Comparison of ENCODE assay signal across 25 cellular contexts in genomic region chr3:52784931-52785590, GRCh38. TPM values are rescaled to one million over a fixed set of nuclear protein-coding genes. Genes with fewer than 3 reads are reported as not detected.
A peak's percentile ranks its signal among the peaks of the same experiment; 100 is the strongest.
DNase-seq lines count a peak whose midpoint lies in the region; ATAC-seq, FAIRE-seq and TF ChIP-seq lines count a peak whose summit lies in the region.
"Had no signal": no experiment of that assay in that cellular context is flagged by ENCODE, and none has a peak within 500 bp of the region (broad histone marks: within the 10 kb centered on the region; RNA-seq: fewer than 3 reads in every experiment).

No MANE protein-coding gene starts in this region.

- H3K9me3 ChIP-seq in HEK293 (ENCODE audit: control insufficient read depth, insufficient read depth, low read depth, low read length), result no peaks in the 10 kb centered on the region
- H3K9me3 ChIP-seq in kidney (ENCODE audit: control insufficient read depth in 1 of 2, low read length in 2 of 2), result no peaks in the 10 kb centered on the region
- H3K9me3 ChIP-seq: BLaER1, Caco-2, SK-N-SH had no signal

- H3K4me3 ChIP-seq in HEK293 (ENCODE audit: low read depth, low read length) (no peak overlapping the region), kidney (ENCODE audit: low read length in 2 of 2) (no peak overlapping the region)
- H3K4me3 ChIP-seq: BLaER1, PC-9 had no signal

- H3K36me3 ChIP-seq in HEK293 (ENCODE audit: control insufficient read depth in 2 of 2, insufficient read depth in 1 of 2, low read length in 2 of 2), result no peaks in the 10 kb centered on the region
- H3K36me3 ChIP-seq in kidney (ENCODE audit: control insufficient read depth in 1 of 2, insufficient read depth in 2 of 2, low read length in 2 of 2), result no peaks in the 10 kb centered on the region
- H3K36me3 ChIP-seq: BLaER1 had no signal

- no peak for ATAC-seq in sciatic nerve
- ATAC-seq in HG02588 (IDR thresholded peaks at IDR 0.05; ENCODE audit: unreplicated experiment), result no peak
- ATAC-seq in GM18502 (IDR thresholded peaks at IDR 0.05; ENCODE audit: poor library complexity, unreplicated experiment), result no peak

- FAIRE-seq in kidney (lab: Jason Lieb, UNC), result no peak

- DNase-seq in CD14-positive monocyte (ENCODE audit: low spot score) (peak; percentile 30), kidney (peak; percentile 51), sciatic nerve (ENCODE audit: low spot score) (peak; percentile 42), MV-4-11 (lab: John Stamatoyannopoulos, UW) (no peak), AG20443 (ENCODE audit: low spot score) (no peak)
- DNase-seq: Caco-2; CD4-positive, alpha-beta memory T cell; DMS 273 treated with DMSO at 0.1 percent for 48 hours; DMS79 treated with DMSO at 0.1 percent for 48 hours; NCI-H1105 treated with DMSO at 0.1 percent for 48 hours; NCI-H2029 treated with DMSO at 0.1 percent for 48 hours; NCI-H226; NCI-H510A treated with DMSO at 0.1 percent for 48 hours; NCI-H748 treated with DMSO at 0.1 percent for 48 hours; PC-9; RPMI8226; SIG-M5; SK-N-SH had no signal

- no peak overlapping the region for H3K9ac ChIP-seq in kidney (ENCODE audit: low read length in 2 of 2)
- H3K9ac ChIP-seq: BLaER1, KMS-11, SK-N-SH had no signal

- POLR2A ChIA-PET in HEK293 (lab: Yijun Ruan, JAX), result no interaction called here

- intact Hi-C loops in CD14-positive monocyte (cut with micrococcal nuclease), result loop anchor here in 1 of 2 donors (5.0 kb wide), 1 partner anchor 38 kb away; no protein-coding TSS in a partner anchor
- intact Hi-C loops in kidney (cut with DNase I), result no loop called here
- intact Hi-C loops in sciatic nerve (cut with DNase I), result no loop called here

- TF ChIP-seq CTCF in CD14-positive monocyte (IDR thresholded peaks at IDR 0.05) (no peak), HEK293 (tag by site-specific recombination; IDR thresholded peaks at IDR 0.05) (no peak), kidney (IDR thresholded peaks at IDR 0.05; ENCODE audit: borderline replicate concordance, extremely low read depth, insufficient read depth) (no peak)

- H3K4me1 ChIP-seq in HEK293 (ENCODE audit: control insufficient read depth, insufficient read depth, low read length) (no peaks in the 10 kb centered on the region), kidney (ENCODE audit: control insufficient read depth in 1 of 2, insufficient read depth in 1 of 2, low read depth in 1 of 2, low read length in 2 of 2) (no peaks in the 10 kb centered on the region)
- H3K4me1 ChIP-seq: Caco-2 had no signal

- H3K4me1 Mint-ChIP-seq in CD14-positive monocyte, result peaks cover 23% of the 10 kb centered on the region
- H3K4me1 Mint-ChIP-seq: CD4-positive, alpha-beta memory T cell had no signal

- H3K9me3 Mint-ChIP-seq in CD14-positive monocyte, result peaks cover 0 to 2% (median 0%) of the 10 kb centered on the region in 7 donors
- H3K9me3 Mint-ChIP-seq: CD4-positive, alpha-beta memory T cell had no signal

- H3K4me3 Mint-ChIP-seq in CD14-positive monocyte, result no peak overlapping the region
- H3K4me3 Mint-ChIP-seq: CD4-positive, alpha-beta memory T cell had no signal

- H3K36me3 Mint-ChIP-seq in CD14-positive monocyte, result no peaks in the 10 kb centered on the region
- H3K36me3 Mint-ChIP-seq: CD4-positive, alpha-beta memory T cell had no signal

- H3K27ac ChIP-seq in HEK293 (ENCODE audit: extremely low read depth, low read depth, low read length) (no peak overlapping the region), kidney (ENCODE audit: low read depth in 2 of 2, low read length in 2 of 2) (no peak overlapping the region)
- H3K27ac ChIP-seq: BLaER1, KMS-11, PC-9 had no signal

- H3K27ac Mint-ChIP-seq in CD14-positive monocyte, result no peak overlapping the region

- peaks cover 7 to 16% (median 9%) of the 10 kb centered on the region in 3 donors for H3K27me3 Mint-ChIP-seq in CD14-positive monocyte (ENCODE audit: low read depth in 3 of 3)

- CTCF ChIA-PET in HEK293 (lab: Yijun Ruan, JAX), result interaction anchor here (0.5 to 0.6 kb wide), 3 partner anchors 8 to 446 kb away, joined by 3 read pairs; no protein-coding TSS in a partner anchor

TF ChIP-seq in HEK293, 187 proteins besides CTCF, POLR2A, EP300 and RAD21:
- TF ChIP-seq AEBP2 (tag by site-specific recombination; IDR thresholded peaks at IDR 0.05; ENCODE audit: borderline replicate concordance) (no peak), ZNF548 (tag by site-specific recombination; IDR thresholded peaks at IDR 0.05) (no peak), ZIC2 (tag by site-specific recombination; IDR thresholded peaks at IDR 0.05) (0 out of 2 replicates have a peak, but pooled peaks have one; percentile 27), ZNF843 (tag by site-specific recombination; IDR thresholded peaks at IDR 0.05) (no peak), ELK4 (IDR thresholded peaks at IDR 0.05; ENCODE audit: borderline replicate concordance, low read depth, low read length) (no peak), ZNF561 (tag by site-specific recombination; IDR thresholded peaks at IDR 0.05; ENCODE audit: borderline replicate concordance) (no peak), ZNF350 (tag by site-specific recombination; IDR thresholded peaks at IDR 0.05) (no peak)

RNA-seq across cellular contexts. Expression of gene ITIH1, which starts 7.7 kb away (rescaled TPM):
- 1 to 10 TPM in 1 of 2 donors, under 1 TPM in 1; 0.75 to 1.3 TPM for polyA plus RNA-seq in CD14-positive monocyte
- 0.22 TPM for total RNA-seq in kidney
- polyA plus RNA-seq in kidney (ENCODE audit: insufficient read depth, low read depth, low replicate concordance), result not detected
- total RNA-seq in sciatic nerve, result not detected
- total RNA-seq: Caco-2; CD4-positive, alpha-beta memory T cell; H4; HT1080; PC-9 had no signal
- polyA plus RNA-seq: CD4-positive, alpha-beta memory T cell; SK-N-SH had no signal

RNA-seq across cellular contexts. Expression of gene ITIH3, which starts 9.5 kb away (rescaled TPM):
- not detected for polyA plus RNA-seq in CD14-positive monocyte
- 2.3 TPM for total RNA-seq in kidney
- 2.1 TPM for polyA plus RNA-seq in kidney (ENCODE audit: insufficient read depth, low read depth, low replicate concordance)
- 22.0 TPM for total RNA-seq in sciatic nerve
- total RNA-seq: CD4-positive, alpha-beta memory T cell; H4; PC-9 had no signal
- polyA plus RNA-seq: CD4-positive, alpha-beta memory T cell had no signal

RNA-seq across cellular contexts. Expression of gene NEK4, which starts 14.3 kb away (rescaled TPM):
- polyA plus RNA-seq in CD14-positive monocyte (10 to 100 TPM; 13.7 to 17.4 TPM), kidney (ENCODE audit: insufficient read depth, low read depth, low replicate concordance) (5.5 TPM)
- total RNA-seq in kidney (27.9 TPM), sciatic nerve (31.4 TPM)

RNA-seq across cellular contexts. Expression of gene ITIH4, which starts 45.4 kb away (rescaled TPM):
- under 1 TPM in 1 of 2 donors, not detected in 1; 0.59 TPM for polyA plus RNA-seq in CD14-positive monocyte
- 15.4 TPM for total RNA-seq in kidney
- 12.9 TPM for polyA plus RNA-seq in kidney (ENCODE audit: insufficient read depth, low read depth, low replicate concordance)
- 16.3 TPM for total RNA-seq in sciatic nerve
- total RNA-seq: HT1080 had no signal

RNA-seq across cellular contexts. Expression of gene MUSTN1, which starts 49.8 kb away (rescaled TPM):
- polyA plus RNA-seq in CD14-positive monocyte, result under 1 TPM in 1 of 2 donors, not detected in 1; 0.29 TPM
- 18.6 TPM for total RNA-seq in kidney
- 47.8 TPM for polyA plus RNA-seq in kidney (ENCODE audit: insufficient read depth, low read depth, low replicate concordance)
- total RNA-seq in sciatic nerve, result 23.9 TPM
- total RNA-seq: H4, HT1080, PC-9 had no signal
- polyA plus RNA-seq: CD4-positive, alpha-beta memory T cell had no signal

Comparison
In these comparisons a context has a peak if more than half of its experiments do, and no peak if none do; other contexts are left out.
1. DNase-seq: peak in CD14-positive monocyte (single experiment), kidney (single experiment) and sciatic nerve (single experiment); none in MV-4-11 (single experiment) and AG20443 (single experiment).